1 cellular context compared by ENCODE assay signal in the genomic region with DNA sequence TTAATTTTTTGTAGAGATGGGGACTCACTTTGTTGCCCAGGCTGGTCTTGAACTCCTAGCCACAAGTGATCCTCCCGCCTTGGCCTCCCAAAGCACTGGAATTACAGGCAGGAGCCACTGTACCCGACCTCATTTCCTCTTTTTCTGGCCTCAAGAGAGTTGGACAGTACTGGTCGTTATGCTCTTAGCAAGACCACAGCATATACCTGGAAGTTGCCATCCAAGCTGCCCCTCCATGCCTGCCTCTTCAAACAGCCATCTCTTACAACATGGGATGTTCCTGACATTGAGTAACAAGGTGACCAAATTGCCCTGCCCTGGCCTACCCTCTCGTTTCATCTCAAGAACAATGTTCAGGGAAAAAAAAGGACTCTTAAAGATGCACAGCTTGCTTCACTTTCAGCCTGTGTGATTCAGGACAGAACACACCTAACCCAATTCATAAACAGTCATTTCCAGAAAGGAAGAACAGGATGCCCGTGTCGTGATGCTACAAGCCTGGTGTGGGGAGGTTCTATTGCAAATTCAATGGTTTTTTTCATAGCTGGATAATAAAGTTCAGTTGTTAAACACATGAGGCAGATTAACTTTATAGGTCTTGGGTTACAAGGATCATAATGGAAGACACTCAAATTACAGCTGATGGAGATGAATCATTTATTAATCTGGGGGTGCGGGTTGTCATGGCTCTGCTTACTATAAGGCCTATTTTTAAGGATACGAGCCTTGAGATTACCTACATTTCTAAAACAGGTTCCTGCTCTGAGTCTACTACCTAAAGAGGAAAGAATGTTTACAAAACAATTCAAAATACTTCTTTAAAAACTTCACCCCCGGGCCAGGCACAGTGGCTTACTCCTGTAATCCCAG.
A peak's percentile ranks its signal among the peaks of the same experiment; 100 is the strongest.
TF ChIP-seq lines count a peak whose summit lies in the region.

No MANE protein-coding gene starts in this region.

TF ChIP-seq in HEK293, 187 proteins besides CTCF, POLR2A, EP300 and RAD21 (continued from another document):
- TF ChIP-seq BCL11A (tag by site-specific recombination; IDR thresholded peaks at IDR 0.05; ENCODE audit: low read depth) = 0 out of 2 replicates have a peak, but pooled peaks have one; percentile 29
- TF ChIP-seq, protein P1, sequence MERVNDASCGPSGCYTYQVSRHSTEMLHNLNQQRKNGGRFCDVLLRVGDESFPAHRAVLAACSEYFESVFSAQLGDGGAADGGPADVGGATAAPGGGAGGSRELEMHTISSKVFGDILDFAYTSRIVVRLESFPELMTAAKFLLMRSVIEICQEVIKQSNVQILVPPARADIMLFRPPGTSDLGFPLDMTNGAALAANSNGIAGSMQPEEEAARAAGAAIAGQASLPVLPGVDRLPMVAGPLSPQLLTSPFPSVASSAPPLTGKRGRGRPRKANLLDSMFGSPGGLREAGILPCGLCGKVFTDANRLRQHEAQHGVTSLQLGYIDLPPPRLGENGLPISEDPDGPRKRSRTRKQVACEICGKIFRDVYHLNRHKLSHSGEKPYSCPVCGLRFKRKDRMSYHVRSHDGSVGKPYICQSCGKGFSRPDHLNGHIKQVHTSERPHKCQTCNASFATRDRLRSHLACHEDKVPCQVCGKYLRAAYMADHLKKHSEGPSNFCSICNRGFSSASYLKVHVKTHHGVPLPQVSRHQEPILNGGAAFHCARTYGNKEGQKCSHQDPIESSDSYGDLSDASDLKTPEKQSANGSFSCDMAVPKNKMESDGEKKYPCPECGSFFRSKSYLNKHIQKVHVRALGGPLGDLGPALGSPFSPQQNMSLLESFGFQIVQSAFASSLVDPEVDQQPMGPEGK (tag by site-specific recombination; IDR thresholded peaks at IDR 0.05) = 0 out of 2 replicates have a peak, but pooled peaks have one; percentile 32
- TF ChIP-seq ZNF350 (tag by site-specific recombination; IDR thresholded peaks at IDR 0.05) = no peak
- TF ChIP-seq, protein P2, sequence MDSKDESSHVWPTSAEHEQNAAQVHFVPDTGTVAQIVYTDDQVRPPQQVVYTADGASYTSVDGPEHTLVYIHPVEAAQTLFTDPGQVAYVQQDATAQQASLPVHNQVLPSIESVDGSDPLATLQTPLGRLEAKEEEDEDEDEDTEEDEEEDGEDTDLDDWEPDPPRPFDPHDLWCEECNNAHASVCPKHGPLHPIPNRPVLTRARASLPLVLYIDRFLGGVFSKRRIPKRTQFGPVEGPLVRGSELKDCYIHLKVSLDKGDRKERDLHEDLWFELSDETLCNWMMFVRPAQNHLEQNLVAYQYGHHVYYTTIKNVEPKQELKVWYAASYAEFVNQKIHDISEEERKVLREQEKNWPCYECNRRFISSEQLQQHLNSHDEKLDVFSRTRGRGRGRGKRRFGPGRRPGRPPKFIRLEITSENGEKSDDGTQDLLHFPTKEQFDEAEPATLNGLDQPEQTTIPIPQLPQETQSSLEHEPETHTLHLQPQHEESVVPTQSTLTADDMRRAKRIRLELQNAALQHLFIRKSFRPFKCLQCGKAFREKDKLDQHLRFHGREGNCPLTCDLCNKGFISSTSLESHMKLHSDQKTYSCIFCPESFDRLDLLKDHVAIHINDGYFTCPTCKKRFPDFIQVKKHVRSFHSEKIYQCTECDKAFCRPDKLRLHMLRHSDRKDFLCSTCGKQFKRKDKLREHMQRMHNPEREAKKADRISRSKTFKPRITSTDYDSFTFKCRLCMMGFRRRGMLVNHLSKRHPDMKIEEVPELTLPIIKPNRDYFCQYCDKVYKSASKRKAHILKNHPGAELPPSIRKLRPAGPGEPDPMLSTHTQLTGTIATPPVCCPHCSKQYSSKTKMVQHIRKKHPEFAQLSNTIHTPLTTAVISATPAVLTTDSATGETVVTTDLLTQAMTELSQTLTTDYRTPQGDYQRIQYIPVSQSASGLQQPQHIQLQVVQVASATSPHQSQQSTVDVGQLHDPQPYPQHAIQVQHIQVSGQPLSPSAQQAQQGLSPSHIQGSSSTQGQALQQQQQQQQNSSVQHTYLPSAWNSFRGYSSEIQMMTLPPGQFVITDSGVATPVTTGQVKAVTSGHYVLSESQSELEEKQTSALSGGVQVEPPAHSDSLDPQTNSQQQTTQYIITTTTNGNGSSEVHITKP (tag by site-specific recombination; IDR thresholded peaks at IDR 0.05) = peak; percentile 79
- 0 out of 2 replicates have a peak, but pooled peaks have one; percentile 25 for TF ChIP-seq WT1 (tag by site-specific recombination; IDR thresholded peaks at IDR 0.05)
